21 cellular contexts compared by ENCODE assay signal in genomic region chr12:112303799-112304198, GRCh38.
DNase-seq lines count a peak whose midpoint lies in the region; ATAC-seq and TF ChIP-seq lines count a peak whose summit lies in the region.
"Had no signal": no experiment of that assay in that cellular context is flagged by ENCODE, and none has a peak within 500 bp of the region (broad histone marks: within the 10 kb centered on the region; RNA-seq: fewer than 3 reads in every experiment).

No MANE protein-coding gene starts in this region.

- DNase-seq in activated naive CD4-positive, alpha-beta T cell treated with anti-CD3 and anti-CD28 coated beads, Interleukin-2, amount 50 U/mL, for 72 hours (ENCODE audit: low spot score in 2 of 2): no peak
- DNase-seq in activated naive CD4-positive, alpha-beta T cell treated with Interleukin-2 at 50 U/mL for 16 hours: no peak
- DNase-seq in SJSA1 (ENCODE audit: low read depth in 1 of 2, low spot score in 2 of 2) (no peak), SHP77 treated with DMSO at 0.1 percent for 48 hours (lab: John Stamatoyannopoulos, UW) (no peak), H9 (no peak)
- no peak for DNase-seq in effector memory CD8-positive, alpha-beta T cell
- no peak for DNase-seq in activated CD4-positive, alpha-beta T cell treated with anti-CD3 and anti-CD28 coated beads for 36 hours
- DNase-seq: COR-L47, GOT3, NCI-H1092 treated with DMSO at 0.1 percent for 48 hours, NCI-H1930, NCI-H526, Peyer's patch, SJCRH30, stomach, tibial artery had no signal

- intact Hi-C loops in activated CD4-positive, alpha-beta T cell treated with anti-CD3 and anti-CD28 coated beads for 36 hours (cut with DNase I, micrococcal nuclease): loop anchor here in 1 of 2 experiments (2.0 kb wide), 1 partner anchor 83 kb away; no protein-coding TSS in a partner anchor

- H3K4me3 ChIP-seq in SJSA1: no peak overlapping the region
- H3K4me3 ChIP-seq: BLaER1, Peyer's patch, SJCRH30, stomach, tibial artery had no signal

- no peaks in the 10 kb centered on the region for H3K23me2 ChIP-seq in H9 (ENCODE audit: insufficient read length, low read depth, low read length, poor library complexity, severe bottlenecking)

- H3K36me3 Mint-ChIP-seq in activated naive CD4-positive, alpha-beta T cell treated with anti-CD3 and anti-CD28 coated beads, Interleukin-2, amount 50 U/mL, for 72 hours: peaks cover 0 to 11% of the 10 kb centered on the region in 2 donors
- peaks cover 37% of the 10 kb centered on the region for H3K36me3 Mint-ChIP-seq in effector memory CD8-positive, alpha-beta T cell (ENCODE audit: insufficient read depth)
- H3K36me3 Mint-ChIP-seq in stimulated activated memory B cell treated with anti-CD40 and anti-IgM and Interleukin-4, amounts not matched to agents 10 μg/mL and 1 μg/mL and 100 μg/mL, for 72 hours: peaks cover 39% of the 10 kb centered on the region
- H3K36me3 Mint-ChIP-seq in activated CD4-positive, alpha-beta T cell treated with anti-CD3 and anti-CD28 coated beads for 36 hours (ENCODE audit: low read depth): peaks cover 19% of the 10 kb centered on the region
- H3K36me3 Mint-ChIP-seq in H9 (ENCODE audit: insufficient read depth in 1 of 3, low read depth in 3 of 3): peaks cover 0 to 23% (median 8%) of the 10 kb centered on the region in 3 experiments; a peak in 5 of 7 replicates

- H4K91ac ChIP-seq in H9 (ENCODE audit: insufficient read length, low read depth, low read length): no peak overlapping the region

- H3K4me3 Mint-ChIP-seq in effector memory CD8-positive, alpha-beta T cell: no peak overlapping the region
- H3K4me3 Mint-ChIP-seq in stimulated activated memory B cell treated with anti-CD40 and anti-IgM and Interleukin-4, amounts not matched to agents 10 μg/mL and 1 μg/mL and 100 μg/mL, for 72 hours: no peak overlapping the region
- no peak overlapping the region for H3K4me3 Mint-ChIP-seq in activated CD4-positive, alpha-beta T cell treated with anti-CD3 and anti-CD28 coated beads for 36 hours
- no peak overlapping the region for H3K4me3 Mint-ChIP-seq in H9
- H3K4me3 Mint-ChIP-seq: activated CD4-positive, alpha-beta T cell treated with anti-CD3 and anti-CD28 coated beads, Interleukin-2, amount 10 ng/mL, durations not matched to agents 24 days and 14 days had no signal

- H2BK5ac ChIP-seq in H9 (ENCODE audit: insufficient read length, low read length): no peak overlapping the region

- no peak overlapping the region for H3K4me2 ChIP-seq in H9 (ENCODE audit: insufficient read depth, insufficient read length, low read length)
- H3K4me2 ChIP-seq: BLaER1 had no signal

- no peak overlapping the region for H4K8ac ChIP-seq in H9 (replicated peaks; ENCODE audit: insufficient read length, low read depth, low read length)

- CTCF ChIA-PET in activated CD4-positive, alpha-beta T cell treated with anti-CD3 and anti-CD28 coated beads for 36 hours (lab: Charles Lee): no interaction called here

- H3K9me3 ChIP-seq in SJSA1 (replicated peaks) (no peaks in the 10 kb centered on the region), H9 (ENCODE audit: control insufficient read depth, low read depth, low read length) (no peaks in the 10 kb centered on the region)
- H3K9me3 ChIP-seq: BLaER1, Peyer's patch, SJCRH30, stomach, tibial artery had no signal

- no peak overlapping the region for H2AK5ac ChIP-seq in H9 (ENCODE audit: insufficient read length, low read length)

- no peaks in the 10 kb centered on the region for H3K9me3 Mint-ChIP-seq in activated naive CD4-positive, alpha-beta T cell treated with anti-CD3 and anti-CD28 coated beads, Interleukin-2, amount 50 U/mL, for 72 hours
- no peaks in the 10 kb centered on the region for H3K9me3 Mint-ChIP-seq in effector memory CD8-positive, alpha-beta T cell
- H3K9me3 Mint-ChIP-seq in stimulated activated memory B cell treated with anti-CD40 and anti-IgM and Interleukin-4, amounts not matched to agents 10 μg/mL and 1 μg/mL and 100 μg/mL, for 72 hours: no peaks in the 10 kb centered on the region
- no peaks in the 10 kb centered on the region for H3K9me3 Mint-ChIP-seq in activated CD4-positive, alpha-beta T cell treated with anti-CD3 and anti-CD28 coated beads for 36 hours (ENCODE audit: low read depth)
- H3K9me3 Mint-ChIP-seq in H9: no peaks in the 10 kb centered on the region
- H3K9me3 Mint-ChIP-seq: activated CD4-positive, alpha-beta T cell treated with anti-CD3 and anti-CD28 coated beads, Interleukin-2, amount 10 ng/mL, durations not matched to agents 24 days and 14 days; IgD-negative memory B cell had no signal

- H3K79me2 ChIP-seq in H9 (ENCODE audit: insufficient read depth, low read length): no peaks in the 10 kb centered on the region

- H2BK20ac ChIP-seq in H9 (ENCODE audit: low read depth, low read length, poor library complexity, severe bottlenecking): no peak overlapping the region

- no peaks in the 10 kb centered on the region for H3K79me1 ChIP-seq in H9 (ENCODE audit: insufficient read depth, low read depth, low read length, poor library complexity, severe bottlenecking)

- H2AFZ ChIP-seq in H9 (ENCODE audit: low read length): no peak overlapping the region

- no peak overlapping the region for H3K23ac ChIP-seq in H9 (ENCODE audit: insufficient read length, low read depth, low read length)

- H3K56ac ChIP-seq in H9 (ENCODE audit: insufficient read length, low read depth, low read length): no peak overlapping the region

- no peak overlapping the region for H3T11ph ChIP-seq in H9 (ENCODE audit: low read length)

- no peak for TF ChIP-seq CTCF in H9 (conservative IDR thresholded peaks at IDR 0.05)

- no peak overlapping the region for H3K14ac ChIP-seq in H9 (ENCODE audit: insufficient read depth, low read length)

- H3K27ac ChIP-seq in SJSA1 (peak overlapping the region; percentile 71), H9 (ENCODE audit: insufficient read length, low read depth, low read length) (no peak overlapping the region)
- H3K27ac ChIP-seq: BLaER1, Peyer's patch, SJCRH30, stomach, tibial artery had no signal

- peaks cover 22% of the 10 kb centered on the region for H3K36me3 ChIP-seq in SJSA1
- H3K36me3 ChIP-seq: SJCRH30 had no signal

- no peak overlapping the region for H3K18ac ChIP-seq in H9 (ENCODE audit: insufficient read length, low read depth, low read length)

- POLR2A ChIA-PET in activated CD4-positive, alpha-beta T cell treated with anti-CD3 and anti-CD28 coated beads for 36 hours (lab: Charles Lee): no interaction called here

- no peak overlapping the region for H2BK12ac ChIP-seq in H9 (ENCODE audit: insufficient read length, low read depth, low read length)

- H4K5ac ChIP-seq in H9 (ENCODE audit: insufficient read length, low read depth, low read length): no peak overlapping the region

- no peaks in the 10 kb centered on the region for H3K27me3 Mint-ChIP-seq in effector memory CD8-positive, alpha-beta T cell
- H3K27me3 Mint-ChIP-seq in stimulated activated memory B cell treated with anti-CD40 and anti-IgM and Interleukin-4, amounts not matched to agents 10 μg/mL and 1 μg/mL and 100 μg/mL, for 72 hours: no peaks in the 10 kb centered on the region
- no peaks in the 10 kb centered on the region for H3K27me3 Mint-ChIP-seq in activated CD4-positive, alpha-beta T cell treated with anti-CD3 and anti-CD28 coated beads for 36 hours
- no peaks in the 10 kb centered on the region for H3K27me3 Mint-ChIP-seq in H9 (ENCODE audit: low read depth)
- H3K27me3 Mint-ChIP-seq: activated CD4-positive, alpha-beta T cell treated with anti-CD3 and anti-CD28 coated beads, Interleukin-2, amount 10 ng/mL, durations not matched to agents 24 days and 14 days; IgD-negative memory B cell had no signal

- no peak overlapping the region for H3K4ac ChIP-seq in H9 (ENCODE audit: low read depth, low read length)

- no peak overlapping the region for H2BK15ac ChIP-seq in H9 (ENCODE audit: low read depth, low read length)

- H3K4me1 Mint-ChIP-seq in effector memory CD8-positive, alpha-beta T cell (ENCODE audit: low read depth in 2 of 2): peaks cover 4 to 9% of the 10 kb centered on the region in 2 donors
- H3K4me1 Mint-ChIP-seq in stimulated activated memory B cell treated with anti-CD40 and anti-IgM and Interleukin-4, amounts not matched to agents 10 μg/mL and 1 μg/mL and 100 μg/mL, for 72 hours: peaks cover 13% of the 10 kb centered on the region
- H3K4me1 Mint-ChIP-seq in activated CD4-positive, alpha-beta T cell treated with anti-CD3 and anti-CD28 coated beads for 36 hours: peaks cover 9% of the 10 kb centered on the region
- 0 out of 4 replicates have a peak, but pooled peaks cover 0 to 3% of the 10 kb centered on the region in 2 experiments for H3K4me1 Mint-ChIP-seq in H9

- no peak for ATAC-seq in activated naive CD4-positive, alpha-beta T cell treated with anti-CD3 and anti-CD28 coated beads, Interleukin-2, amount 50 U/mL, for 72 hours
- no peak for ATAC-seq in effector memory CD8-positive, alpha-beta T cell (replicated peaks)
- ATAC-seq in stimulated activated memory B cell treated with anti-CD40 and anti-IgM and Interleukin-4, amounts not matched to agents 10 μg/mL and 1 μg/mL and 100 μg/mL, for 72 hours: no peak
- ATAC-seq in activated CD4-positive, alpha-beta T cell treated with anti-CD3 and anti-CD28 coated beads for 36 hours: no peak
- ATAC-seq: left lobe of liver had no signal

- WGBS in H9 (ENCODE audit: extremely low coverage, insufficient read length, low lambda C conversion rate): no CpG with 5 or more reads among the region's 2 CpGs

- no peak overlapping the region for H2BK120ac ChIP-seq in H9 (ENCODE audit: low read depth, low read length, poor library complexity, severe bottlenecking)

- no peak overlapping the region for H3K9ac ChIP-seq in H9 (ENCODE audit: extremely low read depth, insufficient read length, low read length)
- H3K9ac ChIP-seq: BLaER1 had no signal

- H3K27me3 ChIP-seq in SJSA1 (replicated peaks) (no peaks in the 10 kb centered on the region), H9 (ENCODE audit: insufficient read depth, low read length) (no peaks in the 10 kb centered on the region)
- H3K27me3 ChIP-seq: BLaER1, Peyer's patch, SJCRH30, stomach, tibial artery had no signal

- H3K4me1 ChIP-seq in SJSA1 (replicated peaks) (peaks cover 14% of the 10 kb centered on the region), H9 (ENCODE audit: insufficient read depth, low read length) (no peaks in the 10 kb centered on the region)
- H3K4me1 ChIP-seq: BLaER1, Peyer's patch, SJCRH30, tibial artery had no signal

- H3K27ac Mint-ChIP-seq in activated naive CD4-positive, alpha-beta T cell treated with anti-CD3 and anti-CD28 coated beads, Interleukin-2, amount 50 U/mL, for 72 hours: peak overlapping the region; percentile 46 to 84
- peak overlapping the region; percentile 93 for H3K27ac Mint-ChIP-seq in effector memory CD8-positive, alpha-beta T cell
- H3K27ac Mint-ChIP-seq in stimulated activated memory B cell treated with anti-CD40 and anti-IgM and Interleukin-4, amounts not matched to agents 10 μg/mL and 1 μg/mL and 100 μg/mL, for 72 hours: peak overlapping the region; percentile 92
- H3K27ac Mint-ChIP-seq in activated CD4-positive, alpha-beta T cell treated with anti-CD3 and anti-CD28 coated beads for 36 hours: no peak overlapping the region
- H3K27ac Mint-ChIP-seq in H9: peak overlapping the region in 1 of 3 experiments; percentile 52; a peak in 1 of 7 replicates
- H3K27ac Mint-ChIP-seq: IgD-negative memory B cell had no signal

- no peaks in the 10 kb centered on the region for H4K20me1 ChIP-seq in H9 (ENCODE audit: control insufficient read depth, insufficient read depth, insufficient read length)
